In the genomic region with DNA sequence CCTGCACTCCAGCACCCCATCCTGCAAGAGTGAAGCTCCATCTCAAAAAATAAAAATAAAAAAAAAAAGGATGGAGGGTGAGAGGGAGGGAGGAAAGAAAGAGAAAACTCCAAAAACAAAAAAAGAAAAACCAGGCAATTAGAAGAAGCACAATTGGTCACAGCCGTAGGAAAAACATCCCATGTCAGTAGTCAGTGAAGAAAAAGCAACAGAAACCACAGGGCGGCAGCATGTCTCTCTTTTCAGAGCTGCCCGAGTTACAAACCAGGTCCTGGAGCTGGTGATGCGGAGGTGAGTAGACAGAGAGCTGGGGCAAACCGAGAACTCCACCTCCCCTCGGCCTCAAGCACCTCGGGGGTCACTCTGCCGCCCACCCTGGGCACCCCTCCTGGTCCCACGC, we compare ENCODE assay signal across 8 cellular contexts. TPM values are rescaled to one million over a fixed set of nuclear protein-coding genes. Genes with fewer than 3 reads are reported as not detected.
DNase-seq lines count a peak whose midpoint lies in the region; ATAC-seq and TF ChIP-seq lines count a peak whose summit lies in the region.
"Not testable (repeated sequence)": the region's sequence is repeated elsewhere in the genome, so short reads cannot be mapped to it uniquely, and the experiment has no call there.

No MANE protein-coding gene starts in this region.

- TF ChIP-seq POLR2A in esophagus muscularis mucosa (IDR thresholded peaks at IDR 0.05; ENCODE audit: low read depth); vagina (IDR thresholded peaks at IDR 0.05): not testable (repeated sequence)

- H3K9me3 ChIP-seq in MG63, esophagus muscularis mucosa, vagina: not testable (repeated sequence)

- not testable (repeated sequence) for H3K4me3 ChIP-seq in MG63
- H3K4me3 ChIP-seq in esophagus muscularis mucosa (peak overlapping the region; percentile 30 to 47 (median 38)), vagina (peak overlapping the region; percentile 9 to 18)

- peak; percentile 57 for DNase-seq in EL
- DNase-seq in MG63 = peak; percentile 76
- DNase-seq in SK-MEL-5 (ENCODE audit: low read depth, low spot score) = peak; percentile 60
- DNase-seq in amniotic epithelial cell (ENCODE audit: low read depth) = peak; percentile 64
- not testable (repeated sequence) for DNase-seq in esophagus muscularis mucosa (ENCODE audit: extremely low spot score); left lobe of liver (ENCODE audit: low spot score); vagina (ENCODE audit: extremely low spot score in 2 of 2)
- peak; percentile 20 for DNase-seq in pulmonary artery endothelial cell (ENCODE audit: low read depth, low spot score)

- peak overlapping the region; percentile 96 to 98 (median 97) for H3K27ac ChIP-seq in esophagus muscularis mucosa (replicated peaks in 1 of 4)
- H3K27ac ChIP-seq in vagina = peak overlapping the region; percentile 96

- TF ChIP-seq CTCF in esophagus muscularis mucosa (IDR thresholded peaks at IDR 0.05) = peak; percentile 51 to 54 (median 51)
- peak in 1 of 3 experiments; percentile 19 for TF ChIP-seq CTCF in vagina (IDR thresholded peaks at IDR 0.05)

- H3K4me1 ChIP-seq in esophagus muscularis mucosa (peaks cover 62 to 98% (median 93%) of the 10 kb centered on the region in 4 donors), vagina (peaks cover 72% of the 10 kb centered on the region)

- not testable (repeated sequence) for TF ChIP-seq EP300 in esophagus muscularis mucosa (IDR thresholded peaks at IDR 0.05)

- WGBS in esophagus muscularis mucosa = 11% methylated on average over 7 of the region's 9 CpGs

- not testable (repeated sequence) for H3K27me3 ChIP-seq in MG63, esophagus muscularis mucosa, vagina

- H3K36me3 ChIP-seq in MG63 = peaks cover 18% of the 10 kb centered on the region
- H3K36me3 ChIP-seq in esophagus muscularis mucosa, vagina: not testable (repeated sequence)

- ATAC-seq in left lobe of liver = peak; percentile 40

- in situ Hi-C loops in SK-MEL-5 (cut with HindIII; ENCODE audit: low pct_unique_long_range_greater_than_20kb, low sequenced_read_pairs) = not testable (repeated sequence)

- intact Hi-C loops in esophagus muscularis mucosa (cut with DNase I) = loop anchor here (2.0 kb wide), 1 partner anchor 19 kb away; no protein-coding TSS in a partner anchor
- intact Hi-C loops in vagina (cut with DNase I) = not testable (repeated sequence)

RNA-seq across cellular contexts. Expression of gene PKD1, which starts 14.4 kb away (rescaled TPM):
- total RNA-seq in MG63 (2014; rRNA removed; shearing (Covaris generic); ENCODE audit: low replicate concordance) = 60.2 and 106 TPM in 2 replicates
- 18.7 and 18.8 TPM in 2 replicates for total RNA-seq in SK-MEL-5 (2014; rRNA removed; shearing (Covaris generic))
- 52.8 and 76.2 TPM in 2 replicates for polyA plus RNA-seq in SK-MEL-5 (2015; cell fraction: cytosol; rRNA removed)
- 230 and 275 TPM in 2 replicates for polyA plus RNA-seq in SK-MEL-5 (2015; cell fraction: nucleus; rRNA removed)
- total RNA-seq in esophagus muscularis mucosa (100 to 1,000 TPM; 297 to 459 (median 366) TPM), left lobe of liver (65.0 TPM), pulmonary artery endothelial cell (35.4 and 39.8 TPM in 2 replicates), vagina (153 TPM)

RNA-seq across cellular contexts. Expression of gene RAB26, which starts 27.1 kb away (rescaled TPM):
- not detected in 2 replicates for total RNA-seq in MG63 (2014; rRNA removed; shearing (Covaris generic); ENCODE audit: low replicate concordance)
- total RNA-seq in SK-MEL-5 (2014; rRNA removed; shearing (Covaris generic)) = 0.27 and 0.40 TPM in 2 replicates
- polyA plus RNA-seq in SK-MEL-5 (2015; cell fraction: cytosol; rRNA removed) = 0.44 TPM in 1 of 2 replicates, not detected in the other
- polyA plus RNA-seq in SK-MEL-5 (2015; cell fraction: nucleus; rRNA removed) = 5.6 and 6.9 TPM in 2 replicates
- total RNA-seq in esophagus muscularis mucosa = not detected
- 10.2 TPM for total RNA-seq in left lobe of liver
- total RNA-seq in pulmonary artery endothelial cell = 0.46 and 1.1 TPM in 2 replicates
- total RNA-seq in vagina = 1.5 TPM

RNA-seq across cellular contexts. Expression of gene TRAF7, which starts 34.3 kb away (rescaled TPM):
- 68.0 and 111 TPM in 2 replicates for total RNA-seq in MG63 (2014; rRNA removed; shearing (Covaris generic); ENCODE audit: low replicate concordance)
- 59.3 and 62.4 TPM in 2 replicates for total RNA-seq in SK-MEL-5 (2014; rRNA removed; shearing (Covaris generic))
- 91.5 and 101 TPM in 2 replicates for polyA plus RNA-seq in SK-MEL-5 (2015; cell fraction: cytosol; rRNA removed)
- polyA plus RNA-seq in SK-MEL-5 (2015; cell fraction: nucleus; rRNA removed) = 64.4 and 108 TPM in 2 replicates
- total RNA-seq in esophagus muscularis mucosa = 10 to 100 TPM; 42.6 to 64.5 (median 54.3) TPM
- total RNA-seq in left lobe of liver = 44.2 TPM
- 88.8 and 95.7 TPM in 2 replicates for total RNA-seq in pulmonary artery endothelial cell
- 38.8 TPM for total RNA-seq in vagina
